1 cellular context compared by ENCODE assay signal in the genomic region with DNA sequence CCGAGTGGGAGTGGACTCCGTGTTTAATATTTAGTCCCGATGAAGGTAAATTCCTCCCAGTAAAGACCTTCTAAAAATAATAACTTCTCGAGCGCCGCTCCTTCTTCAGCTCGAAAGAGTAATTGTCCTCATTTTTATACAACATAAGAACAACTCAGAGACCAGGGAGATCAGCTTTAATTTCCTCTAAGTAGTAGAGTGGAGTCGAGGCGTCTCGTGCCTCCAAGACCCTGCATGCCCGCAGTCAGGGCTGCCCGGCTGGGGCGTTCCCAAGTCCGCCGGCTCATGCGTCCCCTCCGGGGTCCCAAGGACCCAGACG.
TF ChIP-seq lines count a peak whose summit lies in the region.

No MANE protein-coding gene starts in this region.

TF ChIP-seq in H1, 55 proteins besides CTCF, POLR2A, EP300 and RAD21:
- TF ChIP-seq EZH2 (IDR thresholded peaks at IDR 0.05; ENCODE audit: low read depth, low read length, severe bottlenecking) (peak; percentile 89), CBX5 (IDR thresholded peaks at IDR 0.05; ENCODE audit: low read depth, low read length) (no peak), CTBP2 (IDR thresholded peaks at IDR 0.05; ENCODE audit: borderline replicate concordance, insufficient read depth, insufficient read length, low read length) (peak; percentile 14), CBX8 (IDR thresholded peaks at IDR 0.05; ENCODE audit: borderline replicate concordance, low read depth, low read length) (no peak)
- TF ChIP-seq, protein P1, sequence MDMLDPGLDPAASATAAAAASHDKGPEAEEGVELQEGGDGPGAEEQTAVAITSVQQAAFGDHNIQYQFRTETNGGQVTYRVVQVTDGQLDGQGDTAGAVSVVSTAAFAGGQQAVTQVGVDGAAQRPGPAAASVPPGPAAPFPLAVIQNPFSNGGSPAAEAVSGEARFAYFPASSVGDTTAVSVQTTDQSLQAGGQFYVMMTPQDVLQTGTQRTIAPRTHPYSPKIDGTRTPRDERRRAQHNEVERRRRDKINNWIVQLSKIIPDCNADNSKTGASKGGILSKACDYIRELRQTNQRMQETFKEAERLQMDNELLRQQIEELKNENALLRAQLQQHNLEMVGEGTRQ (IDR thresholded peaks at IDR 0.05; ENCODE audit: low read length): no peak
